In the genomic region with DNA sequence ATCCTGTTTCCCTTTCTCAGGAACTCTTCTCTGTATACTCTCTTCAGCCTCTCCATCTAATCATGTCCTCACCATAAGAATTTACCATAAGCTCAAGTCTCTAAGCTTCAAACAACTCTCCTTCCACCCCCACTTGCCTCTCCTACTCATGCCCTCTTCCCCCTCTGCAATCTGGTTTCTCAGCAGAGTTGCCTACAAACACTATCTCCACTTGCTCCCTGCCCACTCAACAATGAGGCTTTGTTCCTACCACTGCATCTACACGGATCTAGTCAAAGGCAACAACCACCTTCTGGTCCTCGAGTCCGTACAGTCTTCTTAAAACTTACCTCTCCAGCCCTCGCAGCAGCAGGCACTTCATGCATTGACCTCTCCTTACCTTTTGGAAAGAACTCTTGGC, we compare ENCODE assay signal across 20 cellular contexts. TPM values are rescaled to one million over a fixed set of nuclear protein-coding genes. Genes with fewer than 3 reads are reported as not detected.
DNase-seq lines count a peak whose midpoint lies in the region; ATAC-seq and TF ChIP-seq lines count a peak whose summit lies in the region.
"Had no signal": no experiment of that assay in that cellular context is flagged by ENCODE, and none has a peak within 500 bp of the region (broad histone marks: within the 10 kb centered on the region; RNA-seq: fewer than 3 reads in every experiment).

No MANE protein-coding gene starts in this region.

- H3K36me3 ChIP-seq in CD8-positive, alpha-beta T cell (ENCODE audit: insufficient read depth, low read length), result peaks cover 3% of the 10 kb centered on the region
- peaks cover 10 to 18% of the 10 kb centered on the region in 2 experiments for H3K36me3 ChIP-seq in HEK293 (ENCODE audit: control insufficient read depth in 2 of 2, insufficient read depth in 1 of 2, low read length in 2 of 2)

- no peak overlapping the region for H3K4me3 Mint-ChIP-seq in CD8-positive, alpha-beta T cell
- H3K4me3 Mint-ChIP-seq: B cell had no signal

- CTCF ChIA-PET in CD8-positive, alpha-beta T cell (lab: Charles Lee), result no interaction called here
- CTCF ChIA-PET in HEK293 (lab: Yijun Ruan, JAX), result no interaction called here

- H3K9me3 ChIP-seq in CD8-positive, alpha-beta T cell (ENCODE audit: low read length), result no peaks in the 10 kb centered on the region
- no peaks in the 10 kb centered on the region for H3K9me3 ChIP-seq in HEK293 (ENCODE audit: control insufficient read depth, insufficient read depth, low read depth, low read length)
- H3K9me3 ChIP-seq: HAP-1 had no signal

- POLR2A ChIA-PET in CD8-positive, alpha-beta T cell (lab: Charles Lee), result interaction anchor here (1.1 kb wide), 1 partner anchor 97 kb away, joined by 3 read pairs; a partner anchor contains a TSS
- POLR2A ChIA-PET in HEK293 (lab: Yijun Ruan, JAX), result no interaction called here

- H3K4me1 Mint-ChIP-seq in CD8-positive, alpha-beta T cell (ENCODE audit: low read depth), result peaks cover 21% of the 10 kb centered on the region

- H3K27me3 ChIP-seq in CD8-positive, alpha-beta T cell (ENCODE audit: insufficient read depth, low read length), result no peaks in the 10 kb centered on the region

- H3K4me3 ChIP-seq in CD8-positive, alpha-beta T cell (ENCODE audit: low read depth, low read length), result no peak overlapping the region
- H3K4me3 ChIP-seq in HEK293 (ENCODE audit: low read depth, low read length), result no peak overlapping the region
- H3K4me3 ChIP-seq: HAP-1, K562 had no signal

- no peak for TF ChIP-seq CTCF in CD8-positive, alpha-beta T cell (IDR thresholded peaks at IDR 0.05)
- no peak for TF ChIP-seq CTCF in HEK293 (tag by site-specific recombination; IDR thresholded peaks at IDR 0.05)

- no peaks in the 10 kb centered on the region for H3K9me3 Mint-ChIP-seq in CD8-positive, alpha-beta T cell

- no peak overlapping the region for H3K27ac ChIP-seq in CD8-positive, alpha-beta T cell (ENCODE audit: low read depth, low read length)
- no peak overlapping the region for H3K27ac ChIP-seq in HEK293 (ENCODE audit: extremely low read depth, low read depth, low read length)

- H3K4me1 ChIP-seq in CD8-positive, alpha-beta T cell (ENCODE audit: insufficient read depth, low read length), result peaks cover 8% of the 10 kb centered on the region
- H3K4me1 ChIP-seq in HEK293 (ENCODE audit: control insufficient read depth, insufficient read depth, low read length), result no peaks in the 10 kb centered on the region
- H3K4me1 ChIP-seq: HAP-1 had no signal

- H3K27ac Mint-ChIP-seq in CD8-positive, alpha-beta T cell, result peak overlapping the region; percentile 9
- H3K27ac Mint-ChIP-seq: B cell had no signal

- H3K27me3 Mint-ChIP-seq in CD8-positive, alpha-beta T cell (ENCODE audit: low read depth), result no peaks in the 10 kb centered on the region
- H3K27me3 Mint-ChIP-seq: B cell had no signal

- no peak for ATAC-seq in CD8-positive, alpha-beta T cell
- ATAC-seq in left lobe of liver, result no peak
- ATAC-seq: K562, SK-N-SH treated with all-trans-retinoic acid at 6 μM for 48 hours had no signal

- no peak for DNase-seq in CD8-positive, alpha-beta T cell
- DNase-seq in amniotic epithelial cell (ENCODE audit: low read depth), result peak; percentile 41
- peak; percentile 64 for DNase-seq in pons (ENCODE audit: low spot score)
- DNase-seq in stimulated activated naive CD4-positive, alpha-beta T cell (lab: John Stamatoyannopoulos, UW), result no peak
- no peak for DNase-seq in left lobe of liver (ENCODE audit: low spot score)
- DNase-seq in ACHN, result no peak
- DNase-seq: COR-L47, DMS 273 treated with DMSO at 0.1 percent for 48 hours, DND-41, NCI-H1105 treated with DMSO at 0.1 percent for 48 hours, NCI-H1694, NCI-H2081 treated with DMSO at 0.1 percent for 48 hours, NCI-H446 treated with DMSO at 0.1 percent for 48 hours, NCI-H748 treated with DMSO at 0.1 percent for 48 hours, SHP77 had no signal

- peaks cover 22% of the 10 kb centered on the region for H3K36me3 Mint-ChIP-seq in CD8-positive, alpha-beta T cell

- in situ Hi-C loops in ACHN (cut with HindIII; ENCODE audit: low pct_ligation_motif_present, low pct_unique_long_range_greater_than_20kb, low sequenced_read_pairs), result no loop called here

- intact Hi-C loops in CD8-positive, alpha-beta T cell (cut with DNase I, micrococcal nuclease), result no loop called here

TF ChIP-seq in HEK293, 187 proteins besides CTCF, POLR2A, EP300 and RAD21:
- TF ChIP-seq EGR2 (tag by site-specific recombination; IDR thresholded peaks at IDR 0.05; ENCODE audit: low read depth) (peak; percentile 95), ZFHX2 (tag by site-specific recombination; conservative IDR thresholded peaks at IDR 0.05) (peak; percentile 84), ZNF133 (tag by site-specific recombination; IDR thresholded peaks at IDR 0.05) (no peak)

RNA-seq across cellular contexts. Expression of a gene that starts 17.2 kb away (rescaled TPM):
- 1 to 10 TPM; 1.4 TPM for total RNA-seq in CD8-positive, alpha-beta T cell
- total RNA-seq in left lobe of liver, result 7.7 TPM

Comparison
In these comparisons a context has a peak if more than half of its experiments do, and no peak if none do; other contexts are left out.
1. DNase-seq: peak in amniotic epithelial cell (single experiment) and pons (single experiment); none in CD8-positive, alpha-beta T cell (0 of 7), stimulated activated naive CD4-positive, alpha-beta T cell (0 of 6), left lobe of liver (single experiment) and ACHN (single experiment).